ENCODE assay signal across 23 cellular contexts in genomic region chr17:55381017-55381770, GRCh38.
"Had no signal": no experiment of that assay in that cellular context is flagged by ENCODE, and none has a peak within 500 bp of the region (broad histone marks: within the 10 kb centered on the region; RNA-seq: fewer than 3 reads in every experiment).

No MANE protein-coding gene starts in this region.

- H3K36me3 ChIP-seq: colonic mucosa, esophagus squamous epithelium, gastrocnemius medialis, heart right ventricle, left lung, lower lobe of right lung had no signal

- DNase-seq: colonic mucosa; cortex of kidney; effector CD8-positive, alpha-beta T cell; effector memory CD8-positive, alpha-beta T cell; endodermal cell; esophagus squamous epithelium; foreskin fibroblast; foreskin melanocyte; gastrocnemius medialis; glutamatergic neuron; heart right ventricle; hippocampal formation; left cardiac atrium; left lung; left ventricle myocardium superior; lower lobe of right lung; mesenchymal stem cell; mucosa of descending colon; naive B cell had no signal

- H3K4me1 Mint-ChIP-seq: naive B cell had no signal

- H3K27me3 Mint-ChIP-seq: dendritic cell treated with granulocyte-macrophage colony-stimulating factor and Interleukin-4, amounts not matched to agents 40 ng/mL and 50 ng/mL, for 4 days had no signal

- H3K27ac Mint-ChIP-seq: dendritic cell treated with granulocyte-macrophage colony-stimulating factor and Interleukin-4, amounts not matched to agents 40 ng/mL and 50 ng/mL, for 4 days; effector memory CD8-positive, alpha-beta T cell; endodermal cell; mesothelial cell of epicardium had no signal

- H3K4me1 ChIP-seq: colonic mucosa, esophagus squamous epithelium, gastrocnemius medialis, left lung, lower lobe of right lung had no signal

- H3K9me3 ChIP-seq: colonic mucosa, esophagus squamous epithelium, gastrocnemius medialis, heart right ventricle, left lung, lower lobe of right lung, mucosa of descending colon had no signal

- H3K27ac ChIP-seq: colonic mucosa, epithelial cell of prostate, esophagus squamous epithelium, gastrocnemius medialis, heart right ventricle, left lung, lower lobe of right lung had no signal

- H3K36me3 Mint-ChIP-seq: mesothelial cell of epicardium, naive B cell had no signal

- H3K4me3 ChIP-seq: colonic mucosa, esophagus squamous epithelium, gastrocnemius medialis, heart right ventricle, left lung, lower lobe of right lung, mucosa of descending colon had no signal

- H3K27me3 ChIP-seq: colonic mucosa, esophagus squamous epithelium, gastrocnemius medialis, heart right ventricle, left lung had no signal

- H3K9me3 Mint-ChIP-seq: dendritic cell treated with granulocyte-macrophage colony-stimulating factor and Interleukin-4, amounts not matched to agents 40 ng/mL and 50 ng/mL, for 4 days; effector memory CD8-positive, alpha-beta T cell; endodermal cell; mesothelial cell of epicardium; naive B cell had no signal

- H3K4me3 Mint-ChIP-seq: dendritic cell treated with granulocyte-macrophage colony-stimulating factor and Interleukin-4, amounts not matched to agents 40 ng/mL and 50 ng/mL, for 4 days; effector memory CD8-positive, alpha-beta T cell; endodermal cell; mesothelial cell of epicardium; naive B cell had no signal

- ATAC-seq: effector memory CD8-positive, alpha-beta T cell; esophagus mucosa; gastrocnemius medialis; heart right ventricle; left cardiac atrium; left lung; left ventricle myocardium superior; lower lobe of right lung; mucosa of descending colon had no signal
